In genomic region chr3:146503459-146504202, GRCh38 we compare ENCODE assay signal across 8 cellular contexts. TPM values are rescaled to one million over a fixed set of nuclear protein-coding genes. Genes with fewer than 3 reads are reported as not detected.
DNase-seq lines count a peak whose midpoint lies in the region; ATAC-seq, FAIRE-seq and TF ChIP-seq lines count a peak whose summit lies in the region.

No MANE protein-coding gene starts in this region.

- CTCF ChIA-PET in SK-N-SH (lab: Yijun Ruan, JAX), result no interaction called here

- no peaks in the 10 kb centered on the region for H4K20me1 ChIP-seq in SK-N-SH (ENCODE audit: insufficient read depth)

- TF ChIP-seq RAD21 in SK-N-SH (IDR thresholded peaks at IDR 0.05; ENCODE audit: low read length), result no peak

- peak overlapping the region; percentile 22 for H3K4me2 ChIP-seq in SK-N-SH

- H3K27ac ChIP-seq in SK-N-SH (ENCODE audit: low read depth in 2 of 2, low read length in 1 of 2), result peak overlapping the region in 1 of 2 experiments; percentile 91; a peak in 2 of 4 replicates
- no peak overlapping the region for H3K27ac ChIP-seq in kidney (ENCODE audit: low read depth in 2 of 2, low read length in 2 of 2)
- no peak overlapping the region for H3K27ac ChIP-seq in caudate nucleus (ENCODE audit: low read depth, low read length)

- TF ChIP-seq CTCF in SK-N-SH (IDR thresholded peaks at IDR 0.05), result peak; percentile 24; the same call in 1 of the 2 replicates
- peak; percentile 23 for TF ChIP-seq CTCF in kidney (IDR thresholded peaks at IDR 0.05; ENCODE audit: borderline replicate concordance, extremely low read depth, insufficient read depth)

- FAIRE-seq in kidney (lab: Jason Lieb, UNC), result no peak

- H3K4me3 ChIP-seq in SK-N-SH (ENCODE audit: low read depth in 2 of 2, low read length in 1 of 2), result peak overlapping the region in 1 of 2 experiments; percentile 33; a peak in 1 of 4 replicates
- H3K4me3 ChIP-seq in kidney (ENCODE audit: low read length in 2 of 2), result no peak overlapping the region

- intact Hi-C loops in kidney (cut with DNase I), result no loop called here

- peak in 1 of 2 experiments; percentile 49; a peak in 1 of 4 replicates for TF ChIP-seq EP300 in SK-N-SH (IDR thresholded peaks at IDR 0.05; ENCODE audit: borderline replicate concordance in 1 of 2, low read depth in 1 of 2, low read length in 1 of 2)

- peaks cover 28% of the 10 kb centered on the region for H3F3A ChIP-seq in SK-N-SH (replicated peaks; ENCODE audit: insufficient read depth)

- no peaks in the 10 kb centered on the region for H3K9me3 ChIP-seq in SK-N-SH
- H3K9me3 ChIP-seq in kidney (ENCODE audit: control insufficient read depth in 1 of 2, low read length in 2 of 2), result no peaks in the 10 kb centered on the region

- peak overlapping the region; percentile 90 for H2AFZ ChIP-seq in SK-N-SH (ENCODE audit: low read depth)

- peak; percentile 93 for DNase-seq in Daoy (ENCODE audit: low read depth)
- no peak for DNase-seq in SK-N-SH
- DNase-seq in kidney, result peak; percentile 63
- DNase-seq in caudate nucleus (lab: John Stamatoyannopoulos, UW), result no peak
- no peak for DNase-seq in D341Med (ENCODE audit: low spot score)
- DNase-seq in UCSD-AML1 (lab: John Stamatoyannopoulos, UW; ENCODE audit: unreplicated experiment), result no peak

- H3K36me3 ChIP-seq in SK-N-SH (replicated peaks in 1 of 2; ENCODE audit: control insufficient read depth in 1 of 2, insufficient read depth in 2 of 2, low read length in 1 of 2), result no peaks in the 10 kb centered on the region
- no peaks in the 10 kb centered on the region for H3K36me3 ChIP-seq in kidney (ENCODE audit: control insufficient read depth in 1 of 2, insufficient read depth in 2 of 2, low read length in 2 of 2)

- H3K4me1 ChIP-seq in SK-N-SH (ENCODE audit: control insufficient read depth in 1 of 2, insufficient read depth in 2 of 2, low read depth in 1 of 2, low read length in 1 of 2) (peaks cover 0 to 34% of the 10 kb centered on the region in 2 experiments; a peak in 1 of 4 replicates), kidney (ENCODE audit: control insufficient read depth in 1 of 2, insufficient read depth in 1 of 2, low read depth in 1 of 2, low read length in 2 of 2) (peaks cover 3 to 5% of the 10 kb centered on the region in 2 donors)

- H3K9ac ChIP-seq in SK-N-SH (peak overlapping the region; percentile 55), kidney (ENCODE audit: low read length in 2 of 2) (no peak overlapping the region)

- WGBS in SK-N-SH (ENCODE audit: low lambda C conversion rate), result 14% methylated on average over 7 of the region's 12 CpGs

- POLR2A ChIA-PET in SK-N-SH (lab: Yijun Ruan, JAX), result no interaction called here

- no peaks in the 10 kb centered on the region for H3K9me2 ChIP-seq in SK-N-SH

- H3K27me3 ChIP-seq in SK-N-SH (ENCODE audit: insufficient read depth), result no peaks in the 10 kb centered on the region

- ATAC-seq in GM19467 (IDR thresholded peaks at IDR 0.05; ENCODE audit: unreplicated experiment), result peak; percentile 97
- peak; percentile 96 for ATAC-seq in HG03439 (IDR thresholded peaks at IDR 0.05; ENCODE audit: unreplicated experiment)

- no peaks in the 10 kb centered on the region for H3K79me2 ChIP-seq in SK-N-SH (ENCODE audit: insufficient read depth)

TF ChIP-seq in SK-N-SH, 30 proteins besides CTCF, POLR2A, EP300 and RAD21:
- TF ChIP-seq, protein P1, sequence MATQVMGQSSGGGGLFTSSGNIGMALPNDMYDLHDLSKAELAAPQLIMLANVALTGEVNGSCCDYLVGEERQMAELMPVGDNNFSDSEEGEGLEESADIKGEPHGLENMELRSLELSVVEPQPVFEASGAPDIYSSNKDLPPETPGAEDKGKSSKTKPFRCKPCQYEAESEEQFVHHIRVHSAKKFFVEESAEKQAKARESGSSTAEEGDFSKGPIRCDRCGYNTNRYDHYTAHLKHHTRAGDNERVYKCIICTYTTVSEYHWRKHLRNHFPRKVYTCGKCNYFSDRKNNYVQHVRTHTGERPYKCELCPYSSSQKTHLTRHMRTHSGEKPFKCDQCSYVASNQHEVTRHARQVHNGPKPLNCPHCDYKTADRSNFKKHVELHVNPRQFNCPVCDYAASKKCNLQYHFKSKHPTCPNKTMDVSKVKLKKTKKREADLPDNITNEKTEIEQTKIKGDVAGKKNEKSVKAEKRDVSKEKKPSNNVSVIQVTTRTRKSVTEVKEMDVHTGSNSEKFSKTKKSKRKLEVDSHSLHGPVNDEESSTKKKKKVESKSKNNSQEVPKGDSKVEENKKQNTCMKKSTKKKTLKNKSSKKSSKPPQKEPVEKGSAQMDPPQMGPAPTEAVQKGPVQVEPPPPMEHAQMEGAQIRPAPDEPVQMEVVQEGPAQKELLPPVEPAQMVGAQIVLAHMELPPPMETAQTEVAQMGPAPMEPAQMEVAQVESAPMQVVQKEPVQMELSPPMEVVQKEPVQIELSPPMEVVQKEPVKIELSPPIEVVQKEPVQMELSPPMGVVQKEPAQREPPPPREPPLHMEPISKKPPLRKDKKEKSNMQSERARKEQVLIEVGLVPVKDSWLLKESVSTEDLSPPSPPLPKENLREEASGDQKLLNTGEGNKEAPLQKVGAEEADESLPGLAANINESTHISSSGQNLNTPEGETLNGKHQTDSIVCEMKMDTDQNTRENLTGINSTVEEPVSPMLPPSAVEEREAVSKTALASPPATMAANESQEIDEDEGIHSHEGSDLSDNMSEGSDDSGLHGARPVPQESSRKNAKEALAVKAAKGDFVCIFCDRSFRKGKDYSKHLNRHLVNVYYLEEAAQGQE (IDR thresholded peaks at IDR 0.05; ENCODE audit: low read depth, low read length), result 0 out of 2 replicates have a peak, but pooled peaks have one; percentile 26
- peak; percentile 67 for TF ChIP-seq JUND (IDR thresholded peaks at IDR 0.05)
- TF ChIP-seq NFIC (IDR thresholded peaks at IDR 0.05; ENCODE audit: borderline replicate concordance), result peak; percentile 55; the same call in 1 of the 2 replicates
- peak; percentile 69 for TF ChIP-seq TCF12 (IDR thresholded peaks at IDR 0.05)
- no peak for TF ChIP-seq NRF1 (IDR thresholded peaks at IDR 0.05; ENCODE audit: low read depth, low read length)
- no peak for TF ChIP-seq CHD2 (IDR thresholded peaks at IDR 0.05; ENCODE audit: low read length, partially characterized antibody)
- TF ChIP-seq, protein P2, sequence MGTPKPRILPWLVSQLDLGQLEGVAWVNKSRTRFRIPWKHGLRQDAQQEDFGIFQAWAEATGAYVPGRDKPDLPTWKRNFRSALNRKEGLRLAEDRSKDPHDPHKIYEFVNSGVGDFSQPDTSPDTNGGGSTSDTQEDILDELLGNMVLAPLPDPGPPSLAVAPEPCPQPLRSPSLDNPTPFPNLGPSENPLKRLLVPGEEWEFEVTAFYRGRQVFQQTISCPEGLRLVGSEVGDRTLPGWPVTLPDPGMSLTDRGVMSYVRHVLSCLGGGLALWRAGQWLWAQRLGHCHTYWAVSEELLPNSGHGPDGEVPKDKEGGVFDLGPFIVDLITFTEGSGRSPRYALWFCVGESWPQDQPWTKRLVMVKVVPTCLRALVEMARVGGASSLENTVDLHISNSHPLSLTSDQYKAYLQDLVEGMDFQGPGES (IDR thresholded peaks at IDR 0.05; ENCODE audit: low read depth, low read length), result no peak
- no peak for TF ChIP-seq TEAD4 (IDR thresholded peaks at IDR 0.05; ENCODE audit: borderline replicate concordance, insufficient read depth)
- TF ChIP-seq MXI1 (IDR thresholded peaks at IDR 0.05; ENCODE audit: low read depth, low read length), result no peak
- TF ChIP-seq, protein P3, sequence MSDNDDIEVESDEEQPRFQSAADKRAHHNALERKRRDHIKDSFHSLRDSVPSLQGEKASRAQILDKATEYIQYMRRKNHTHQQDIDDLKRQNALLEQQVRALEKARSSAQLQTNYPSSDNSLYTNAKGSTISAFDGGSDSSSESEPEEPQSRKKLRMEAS (IDR thresholded peaks at IDR 0.05; ENCODE audit: low read depth), result peak; percentile 65
- TF ChIP-seq TAF1 (IDR thresholded peaks at IDR 0.05; ENCODE audit: borderline replicate concordance, low read depth, low read length), result peak; percentile 14; the same call in 1 of the 2 replicates
- no peak for TF ChIP-seq GATA2 (CRISPR knock-in tag; IDR thresholded peaks at IDR 0.05)
- no peak for TF ChIP-seq MEF2A (IDR thresholded peaks at IDR 0.05; ENCODE audit: borderline replicate concordance, low read depth)
- peak; percentile 84 for TF ChIP-seq FOSL2 (IDR thresholded peaks at IDR 0.05; ENCODE audit: borderline replicate concordance, low read depth)
- TF ChIP-seq POLR2AphosphoS5 (IDR thresholded peaks at IDR 0.05; ENCODE audit: low read depth, low read length), result no peak
- TF ChIP-seq PBX3 (IDR thresholded peaks at IDR 0.05), result peak; percentile 41
- no peak for TF ChIP-seq RXRA (IDR thresholded peaks at IDR 0.05; ENCODE audit: borderline replicate concordance, low read depth)

RNA-seq across cellular contexts. Expression of gene PLSCR2, which starts 34.3 kb away (rescaled TPM):
- not detected in 2 replicates for total RNA-seq in Daoy (2014; rRNA removed; shearing (Covaris generic))
- polyA plus RNA-seq in SK-N-SH (2012; rRNA removed) (not detected in 2 replicates), kidney (ENCODE audit: insufficient read depth, low read depth, low replicate concordance) (not detected)
- not detected in 2 replicates for polyA plus RNA-seq in SK-N-SH (2012; cell fraction: cytosol; rRNA removed)
- polyA plus RNA-seq in SK-N-SH (2012; cell fraction: nucleus; rRNA removed), result not detected in 2 replicates
- total RNA-seq in kidney, result 1.4 TPM

RNA-seq across cellular contexts. Expression of gene PLSCR1, which starts 40.8 kb away (rescaled TPM):
- total RNA-seq in Daoy (2014; rRNA removed; shearing (Covaris generic)), result 52.5 and 92.2 TPM in 2 replicates
- polyA plus RNA-seq in SK-N-SH (2012; rRNA removed), result 10.7 and 10.9 TPM in 2 replicates
- polyA plus RNA-seq in SK-N-SH (2012; cell fraction: cytosol; rRNA removed), result 10.2 and 12.3 TPM in 2 replicates
- polyA plus RNA-seq in SK-N-SH (2012; cell fraction: nucleus; rRNA removed), result 7.8 and 9.8 TPM in 2 replicates
- 266 TPM for total RNA-seq in kidney
- 53.5 TPM for polyA plus RNA-seq in kidney (ENCODE audit: insufficient read depth, low read depth, low replicate concordance)

Comparison
In these comparisons a context has a peak if more than half of its experiments do, and no peak if none do; other contexts are left out.
1. DNase-seq: peak in Daoy (single experiment) and kidney (single experiment); none in SK-N-SH (single experiment), caudate nucleus (0 of 61), D341Med (single experiment) and UCSD-AML1 (single experiment).